In the genomic region with DNA sequence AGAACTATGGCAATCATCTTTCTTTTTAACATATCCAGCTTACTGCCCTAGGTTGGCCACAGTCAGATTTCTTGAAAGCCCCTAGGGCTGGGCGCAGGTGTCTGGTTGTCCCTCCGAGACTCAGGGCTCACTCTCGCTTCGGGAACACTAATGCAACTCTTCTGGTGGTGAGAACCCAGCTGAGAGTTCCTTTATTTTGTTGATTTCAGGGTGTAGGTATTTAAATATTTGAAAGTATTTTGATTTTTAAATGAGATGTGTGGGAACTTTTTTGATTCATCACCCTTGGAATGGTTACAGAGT, we compare ENCODE assay signal across 19 cellular contexts. TPM values are rescaled to one million over a fixed set of nuclear protein-coding genes. Genes with fewer than 3 reads are reported as not detected.
DNase-seq lines count a peak whose midpoint lies in the region; ATAC-seq and TF ChIP-seq lines count a peak whose summit lies in the region.
"Had no signal": no experiment of that assay in that cellular context is flagged by ENCODE, and none has a peak within 500 bp of the region (broad histone marks: within the 10 kb centered on the region; RNA-seq: fewer than 3 reads in every experiment).

No MANE protein-coding gene starts in this region.

- no peak overlapping the region for H3K4me2 ChIP-seq in osteoblast (ENCODE audit: insufficient read depth, low read length)

- H3K36me3 ChIP-seq in osteoblast (ENCODE audit: insufficient read depth, low read length): no peaks in the 10 kb centered on the region
- H3K36me3 ChIP-seq: BE2C, HAP-1, heart right ventricle had no signal

- CTCF ChIA-PET in activated CD4-positive, alpha-beta T cell treated with anti-CD3 and anti-CD28 coated beads for 36 hours (lab: Charles Lee): interaction anchor here (1.4 to 3.7 kb wide), 2 partner anchors 14 to 20 kb away, joined by 5 to 33 read pairs; no protein-coding TSS in a partner anchor

- no peaks in the 10 kb centered on the region for H3K27me3 Mint-ChIP-seq in activated CD4-positive, alpha-beta T cell treated with anti-CD3 and anti-CD28 coated beads for 36 hours
- H3K27me3 Mint-ChIP-seq in activated T-helper 1 cell treated with anti-CD3 and anti-CD28 coated beads, Interleukin-12 subunit alpha, Interleukin-12 subunit beta, Interleukin-2, Interleukin-4 antibody, amounts not matched to agents 30 ng/mL and 10 ng/mL and 1 ng/mL, durations not matched to agents 14 hours and 24 hours and 36 hours (ENCODE audit: insufficient read depth): no peaks in the 10 kb centered on the region
- H3K27me3 Mint-ChIP-seq in natural killer cell treated with Interleukin-12 subunit alpha and Interleukin-12 subunit beta and Interleukin-15 and Interleukin-18, amount 100 ng/mL, for 72 hours: no peaks in the 10 kb centered on the region
- H3K27me3 Mint-ChIP-seq: activated B cell treated with CpG ODN at 0.5 μM for 24 hours had no signal

- H3K4me1 Mint-ChIP-seq in activated CD4-positive, alpha-beta T cell treated with anti-CD3 and anti-CD28 coated beads for 36 hours: peaks cover 95% of the 10 kb centered on the region
- H3K4me1 Mint-ChIP-seq in activated T-helper 1 cell treated with anti-CD3 and anti-CD28 coated beads, Interleukin-12 subunit alpha, Interleukin-12 subunit beta, Interleukin-2, Interleukin-4 antibody, amounts not matched to agents 30 ng/mL and 10 ng/mL and 1 ng/mL, durations not matched to agents 14 hours and 24 hours and 36 hours (ENCODE audit: low read depth): peaks cover 99% of the 10 kb centered on the region
- peaks cover 81 to 89% of the 10 kb centered on the region in 2 donors for H3K4me1 Mint-ChIP-seq in natural killer cell treated with Interleukin-12 subunit alpha and Interleukin-12 subunit beta and Interleukin-15 and Interleukin-18, amount 100 ng/mL, for 72 hours (ENCODE audit: low read depth in 2 of 2)

- no peaks in the 10 kb centered on the region for H3K27me3 ChIP-seq in osteoblast (ENCODE audit: insufficient read depth, low read length)
- H3K27me3 ChIP-seq: BE2C, heart right ventricle had no signal

- no peak overlapping the region for H2AFZ ChIP-seq in osteoblast (ENCODE audit: low read length)

- intact Hi-C loops in activated CD4-positive, alpha-beta T cell treated with anti-CD3 and anti-CD28 coated beads for 36 hours (cut with DNase I, micrococcal nuclease): no loop called here
- intact Hi-C loops in activated T-helper 1 cell treated with anti-CD3 and anti-CD28 coated beads, Interleukin-12 subunit alpha, Interleukin-12 subunit beta, Interleukin-2, Interleukin-4 antibody, amounts not matched to agents 30 ng/mL and 10 ng/mL and 1 ng/mL, durations not matched to agents 14 hours and 24 hours and 36 hours (cut with micrococcal nuclease): no loop called here

- H3K4me3 Mint-ChIP-seq in activated CD4-positive, alpha-beta T cell treated with anti-CD3 and anti-CD28 coated beads for 36 hours: no peak overlapping the region
- no peak overlapping the region for H3K4me3 Mint-ChIP-seq in activated T-helper 1 cell treated with anti-CD3 and anti-CD28 coated beads, Interleukin-12 subunit alpha, Interleukin-12 subunit beta, Interleukin-2, Interleukin-4 antibody, amounts not matched to agents 30 ng/mL and 10 ng/mL and 1 ng/mL, durations not matched to agents 14 hours and 24 hours and 36 hours
- H3K4me3 Mint-ChIP-seq in natural killer cell treated with Interleukin-12 subunit alpha and Interleukin-12 subunit beta and Interleukin-15 and Interleukin-18, amount 100 ng/mL, for 72 hours: peak overlapping the region; percentile 69
- H3K4me3 Mint-ChIP-seq: activated B cell treated with CpG ODN at 0.5 μM for 24 hours had no signal

- no peak overlapping the region for H3K27ac ChIP-seq in osteoblast (ENCODE audit: low read depth, low read length)

- peaks cover 28% of the 10 kb centered on the region for H3K79me2 ChIP-seq in osteoblast (ENCODE audit: insufficient read depth, low read length)

- no peak for DNase-seq in activated CD4-positive, alpha-beta T cell treated with anti-CD3 and anti-CD28 coated beads for 36 hours
- no peak for DNase-seq in activated CD4-positive, alpha-beta T cell treated with anti-CD3 and anti-CD28 coated beads, Interleukin-2, amount 50 U/mL, for 48 hours
- DNase-seq in GM12865 (ENCODE audit: low read depth) (peak; percentile 59), osteoblast (ENCODE audit: insufficient read length, low spot score, missing footprints) (no peak)
- no peak for DNase-seq in activated T-helper 1 cell treated with anti-CD3 and anti-CD28 coated beads, Interleukin-12 subunit alpha, Interleukin-12 subunit beta, Interleukin-2, Interleukin-4 antibody, amounts not matched to agents 30 ng/mL and 10 ng/mL and 1 ng/mL, durations not matched to agents 14 hours and 24 hours and 36 hours (ENCODE audit: low spot score)
- DNase-seq in natural killer cell treated with Interleukin-12 subunit alpha and Interleukin-12 subunit beta and Interleukin-15 and Interleukin-18, amount 100 ng/mL, for 72 hours (ENCODE audit: low spot score): no peak
- DNase-seq in stimulated activated CD4-positive, alpha-beta T cell treated with anti-CD3 and anti-CD28 coated beads, Interleukin-2, amount 100 ng/mL, for 48 hours: no peak
- no peak for DNase-seq in activated CD4-positive, CD25-positive, alpha-beta regulatory T cell treated with anti-CD3 and anti-CD28 coated beads, Interleukin-2, amount 50 U/mL, for 72 hours
- DNase-seq: activated B cell treated with CpG ODN at 0.5 μM for 24 hours; activated CD8-positive, alpha-beta memory T cell treated with anti-CD3 and anti-CD28 coated beads, Interleukin-2, amount 50 U/mL, for 48 hours; BE2C; heart right ventricle; Kasumi-1; left ventricle myocardium superior; NCI-H1105; NCI-H526 treated with DMSO at 0.1 percent for 48 hours; Right ventricle myocardium superior; stimulated activated naive CD4-positive, alpha-beta T cell treated with Interleukin-2 at 50 U/mL for 16 hours had no signal

- POLR2A ChIA-PET in activated CD4-positive, alpha-beta T cell treated with anti-CD3 and anti-CD28 coated beads for 36 hours (lab: Charles Lee): no interaction called here

- TF ChIP-seq CTCF in GM12865 (IDR thresholded peaks at IDR 0.05; ENCODE audit: insufficient read depth, low read depth, low read length, missing control alignments) (no peak), osteoblast (IDR thresholded peaks at IDR 0.05; ENCODE audit: extremely low read depth, low read depth, low read length) (no peak)

- peak overlapping the region; percentile 67 for H3K27ac Mint-ChIP-seq in activated CD4-positive, alpha-beta T cell treated with anti-CD3 and anti-CD28 coated beads for 36 hours
- peak overlapping the region; percentile 30 for H3K27ac Mint-ChIP-seq in activated T-helper 1 cell treated with anti-CD3 and anti-CD28 coated beads, Interleukin-12 subunit alpha, Interleukin-12 subunit beta, Interleukin-2, Interleukin-4 antibody, amounts not matched to agents 30 ng/mL and 10 ng/mL and 1 ng/mL, durations not matched to agents 14 hours and 24 hours and 36 hours
- peak overlapping the region; percentile 94 to 95 for H3K27ac Mint-ChIP-seq in natural killer cell treated with Interleukin-12 subunit alpha and Interleukin-12 subunit beta and Interleukin-15 and Interleukin-18, amount 100 ng/mL, for 72 hours
- H3K27ac Mint-ChIP-seq: activated B cell treated with CpG ODN at 0.5 μM for 24 hours had no signal

- H3K9me3 ChIP-seq in osteoblast (ENCODE audit: low read depth, low read length): no peaks in the 10 kb centered on the region
- H3K9me3 ChIP-seq: BE2C, HAP-1, heart right ventricle had no signal

- ATAC-seq in activated CD4-positive, alpha-beta T cell treated with anti-CD3 and anti-CD28 coated beads for 36 hours: no peak
- no peak for ATAC-seq in natural killer cell treated with Interleukin-12 subunit alpha and Interleukin-12 subunit beta and Interleukin-15 and Interleukin-18, amount 100 ng/mL, for 72 hours
- ATAC-seq: heart right ventricle, left ventricle myocardium superior had no signal

- no peaks in the 10 kb centered on the region for H3K36me3 Mint-ChIP-seq in activated CD4-positive, alpha-beta T cell treated with anti-CD3 and anti-CD28 coated beads for 36 hours (ENCODE audit: low read depth)
- H3K36me3 Mint-ChIP-seq in activated T-helper 1 cell treated with anti-CD3 and anti-CD28 coated beads, Interleukin-12 subunit alpha, Interleukin-12 subunit beta, Interleukin-2, Interleukin-4 antibody, amounts not matched to agents 30 ng/mL and 10 ng/mL and 1 ng/mL, durations not matched to agents 14 hours and 24 hours and 36 hours (ENCODE audit: low read depth): peaks cover 4% of the 10 kb centered on the region
- H3K36me3 Mint-ChIP-seq in natural killer cell treated with Interleukin-12 subunit alpha and Interleukin-12 subunit beta and Interleukin-15 and Interleukin-18, amount 100 ng/mL, for 72 hours: no peaks in the 10 kb centered on the region

- H3K4me3 ChIP-seq in GM12865 (ENCODE audit: low read depth, low read length) (no peak overlapping the region), osteoblast (ENCODE audit: insufficient read depth, low read length) (no peak overlapping the region)
- H3K4me3 ChIP-seq: HAP-1, heart right ventricle had no signal

- H3K4me1 ChIP-seq in osteoblast (ENCODE audit: insufficient read depth, low read length): peaks cover 4% of the 10 kb centered on the region
- H3K4me1 ChIP-seq: HAP-1 had no signal

- no peaks in the 10 kb centered on the region for H3K9me3 Mint-ChIP-seq in activated CD4-positive, alpha-beta T cell treated with anti-CD3 and anti-CD28 coated beads for 36 hours (ENCODE audit: low read depth)
- H3K9me3 Mint-ChIP-seq in activated T-helper 1 cell treated with anti-CD3 and anti-CD28 coated beads, Interleukin-12 subunit alpha, Interleukin-12 subunit beta, Interleukin-2, Interleukin-4 antibody, amounts not matched to agents 30 ng/mL and 10 ng/mL and 1 ng/mL, durations not matched to agents 14 hours and 24 hours and 36 hours: no peaks in the 10 kb centered on the region
- no peaks in the 10 kb centered on the region for H3K9me3 Mint-ChIP-seq in natural killer cell treated with Interleukin-12 subunit alpha and Interleukin-12 subunit beta and Interleukin-15 and Interleukin-18, amount 100 ng/mL, for 72 hours
- H3K9me3 Mint-ChIP-seq: activated B cell treated with CpG ODN at 0.5 μM for 24 hours had no signal

- H4K20me1 ChIP-seq in osteoblast (ENCODE audit: insufficient read depth, low read length): peaks cover 82% of the 10 kb centered on the region

RNA-seq across cellular contexts. Expression of a gene that starts 40.7 kb away (rescaled TPM):
- total RNA-seq in activated CD4-positive, alpha-beta T cell treated with anti-CD3 and anti-CD28 coated beads for 36 hours: 10 to 100 TPM; 29.1 to 33.0 TPM
- 54.6 and 55.7 TPM in 2 replicates for total RNA-seq in activated T-helper 1 cell treated with anti-CD3 and anti-CD28 coated beads, Interleukin-12 subunit alpha, Interleukin-12 subunit beta, Interleukin-2, Interleukin-4 antibody, amounts not matched to agents 30 ng/mL and 10 ng/mL and 1 ng/mL, durations not matched to agents 14 hours and 24 hours and 36 hours
- total RNA-seq in natural killer cell treated with Interleukin-12 subunit alpha and Interleukin-12 subunit beta and Interleukin-15 and Interleukin-18, amount 100 ng/mL, for 72 hours: 100 to 1,000 TPM in 1 of 2 donors, 10 to 100 TPM in 1; 65.0 to 150 TPM
- 25.7 and 25.9 TPM in 2 replicates for total RNA-seq in osteoblast

Comparison
In these comparisons a context has a peak if more than half of its experiments do, and no peak if none do; other contexts are left out.
1. H3K27ac Mint-ChIP-seq: peak in every context shown above with its lines; median percentile 94 in natural killer cell treated with Interleukin-12 subunit alpha and Interleukin-12 subunit beta and Interleukin-15 and Interleukin-18, amount 100 ng/mL, for 72 hours; 67 in activated CD4-positive, alpha-beta T cell treated with anti-CD3 and anti-CD28 coated beads for 36 hours; 30 in activated T-helper 1 cell treated with anti-CD3 and anti-CD28 coated beads, Interleukin-12 subunit alpha, Interleukin-12 subunit beta, Interleukin-2, Interleukin-4 antibody, amounts not matched to agents 30 ng/mL and 10 ng/mL and 1 ng/mL, durations not matched to agents 14 hours and 24 hours and 36 hours.